Comparison of ENCODE assay signal across 10 cellular contexts in the genomic region with DNA sequence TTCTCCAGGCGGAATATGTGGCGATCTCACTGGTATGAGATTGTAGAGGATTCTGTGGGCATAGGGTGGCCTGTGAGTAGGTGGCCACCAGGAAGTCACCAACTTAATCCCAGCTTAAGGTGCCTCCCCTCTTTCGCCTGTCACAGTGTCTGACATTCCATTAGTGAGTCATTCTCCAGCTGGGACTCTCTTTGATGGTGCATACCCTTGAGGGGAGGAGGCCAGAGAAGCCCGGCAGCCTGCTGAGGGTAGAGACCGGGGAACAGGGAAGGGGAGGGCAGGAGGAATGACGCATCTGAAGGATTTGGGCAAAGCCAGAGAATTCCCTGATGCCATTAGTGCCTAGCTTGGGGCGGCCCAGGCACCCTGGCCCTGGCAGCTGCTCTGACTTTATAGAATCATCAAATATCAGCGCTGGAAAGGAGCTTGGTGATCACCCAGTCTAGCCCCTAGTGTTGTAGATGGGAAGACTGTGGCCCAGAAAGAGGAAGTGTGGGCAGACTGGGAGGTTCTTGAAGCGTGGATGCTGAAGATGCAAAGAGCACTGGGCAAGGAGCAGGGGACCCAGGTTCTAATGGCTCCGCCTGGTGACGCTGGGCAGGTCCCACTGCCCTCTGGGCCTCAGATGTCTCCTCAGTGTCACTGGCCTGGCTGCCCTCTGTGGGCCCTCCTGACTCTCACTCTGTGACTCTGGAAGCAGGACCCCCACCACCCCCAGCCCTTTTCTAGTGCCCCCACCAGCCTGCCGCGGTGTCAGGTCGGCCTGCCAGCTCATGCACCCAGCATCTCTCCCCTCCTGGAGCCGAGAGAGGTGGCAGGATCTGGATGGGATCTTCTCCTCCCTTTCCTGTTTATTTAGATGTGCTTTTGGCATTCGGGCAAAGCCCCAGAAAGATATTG. TPM values are rescaled to one million over a fixed set of nuclear protein-coding genes. Genes with fewer than 3 reads are reported as not detected.
DNase-seq lines count a peak whose midpoint lies in the region; ATAC-seq and TF ChIP-seq lines count a peak whose summit lies in the region.
"Had no signal": no experiment of that assay in that cellular context is flagged by ENCODE, and none has a peak within 500 bp of the region (broad histone marks: within the 10 kb centered on the region; RNA-seq: fewer than 3 reads in every experiment).

No MANE protein-coding gene starts in this region.

- no peak overlapping the region for H2AFZ ChIP-seq in neural progenitor cell (replicated peaks)

- no peak overlapping the region for H3K4me3 ChIP-seq in neural progenitor cell

- H3K9me3 Mint-ChIP-seq in neural progenitor cell = no peaks in the 10 kb centered on the region
- H3K9me3 Mint-ChIP-seq in effector memory CD8-positive, alpha-beta T cell = no peaks in the 10 kb centered on the region

- in situ Hi-C loops in Caki2 (cut with HindIII; ENCODE audit: low pct_unique_long_range_greater_than_20kb, low sequenced_read_pairs) = loop anchor here (10.0 kb wide), 1 partner anchor 302 kb away; no protein-coding TSS in a partner anchor

- DNase-seq in Caki2 (ENCODE audit: low read depth) (peak; percentile 73), RKO (ENCODE audit: low spot score) (peak; percentile 39), neural progenitor cell (ENCODE audit: low spot score) (peak; percentile 79), hippocampal formation (lab: John Stamatoyannopoulos, UW) (no peak), putamen (ENCODE audit: low spot score) (no peak), DMS79 (lab: John Stamatoyannopoulos, UW) (no peak)
- DNase-seq in effector memory CD8-positive, alpha-beta T cell = no peak
- DNase-seq: activated CD4-positive, alpha-beta T cell treated with anti-CD3 and anti-CD28 coated beads for 36 hours; NCI-H187 treated with DMSO at 0.1 percent for 48 hours had no signal

- H3K4me2 ChIP-seq in neural progenitor cell = no peak overlapping the region

- H3K9me3 ChIP-seq in neural progenitor cell (ENCODE audit: low read depth) = no peaks in the 10 kb centered on the region

- peaks cover 2% of the 10 kb centered on the region for H3K27me3 Mint-ChIP-seq in neural progenitor cell (ENCODE audit: insufficient read depth, low read depth)
- peaks cover 11 to 15% of the 10 kb centered on the region in 2 donors for H3K27me3 Mint-ChIP-seq in effector memory CD8-positive, alpha-beta T cell

- peaks cover 5% of the 10 kb centered on the region for H3K79me2 ChIP-seq in neural progenitor cell (ENCODE audit: low read depth)

- H3K4me3 Mint-ChIP-seq in neural progenitor cell = no peak overlapping the region
- no peak overlapping the region for H3K4me3 Mint-ChIP-seq in effector memory CD8-positive, alpha-beta T cell
- H3K4me3 Mint-ChIP-seq: activated CD4-positive, alpha-beta T cell treated with anti-CD3 and anti-CD28 coated beads for 36 hours had no signal

- no peaks in the 10 kb centered on the region for H3K27me3 ChIP-seq in neural progenitor cell

- H3K36me3 ChIP-seq in neural progenitor cell = no peaks in the 10 kb centered on the region

- no peak overlapping the region for H3K27ac ChIP-seq in neural progenitor cell

- peak overlapping the region; percentile 26 for H3K27ac Mint-ChIP-seq in neural progenitor cell
- H3K27ac Mint-ChIP-seq in effector memory CD8-positive, alpha-beta T cell = no peak overlapping the region
- H3K27ac Mint-ChIP-seq: activated CD4-positive, alpha-beta T cell treated with anti-CD3 and anti-CD28 coated beads for 36 hours had no signal

- H3K4me1 ChIP-seq in neural progenitor cell = peaks cover 17% of the 10 kb centered on the region

- H3F3A ChIP-seq in neural progenitor cell (ENCODE audit: low read depth) = peaks cover 33% of the 10 kb centered on the region

- H3K9ac ChIP-seq in neural progenitor cell = no peak overlapping the region

- H4K20me1 ChIP-seq in neural progenitor cell (ENCODE audit: low read depth) = peaks cover 99% of the 10 kb centered on the region

- H3K4me1 Mint-ChIP-seq in neural progenitor cell = peaks cover 48% of the 10 kb centered on the region
- H3K4me1 Mint-ChIP-seq in effector memory CD8-positive, alpha-beta T cell (ENCODE audit: low read depth in 2 of 2) = peaks cover 6 to 11% of the 10 kb centered on the region in 2 donors
- H3K4me1 Mint-ChIP-seq: activated CD4-positive, alpha-beta T cell treated with anti-CD3 and anti-CD28 coated beads for 36 hours had no signal

- ATAC-seq in esophagus mucosa = peak; percentile 46
- no peak for ATAC-seq in effector memory CD8-positive, alpha-beta T cell (replicated peaks)
- ATAC-seq: activated CD4-positive, alpha-beta T cell treated with anti-CD3 and anti-CD28 coated beads for 36 hours had no signal

- peaks cover 2% of the 10 kb centered on the region for H3K36me3 Mint-ChIP-seq in neural progenitor cell
- H3K36me3 Mint-ChIP-seq in effector memory CD8-positive, alpha-beta T cell (ENCODE audit: insufficient read depth) = peaks cover 3% of the 10 kb centered on the region

- no peak for TF ChIP-seq CTCF in neural progenitor cell (IDR thresholded peaks at IDR 0.05)

RNA-seq across cellular contexts. Expression of gene DAB2IP, which starts 41.4 kb away (rescaled TPM):
- total RNA-seq in Caki2 (2014; rRNA removed; shearing (Covaris generic); ENCODE audit: low replicate concordance) = 0.84 and 1.8 TPM in 2 replicates
- total RNA-seq in esophagus mucosa (46.0 TPM), neural progenitor cell (ENCODE audit: low replicate concordance) (24.3 and 41.7 TPM in 2 replicates)

Comparison
In these comparisons a context has a peak if more than half of its experiments do, and no peak if none do; other contexts are left out.
1. DNase-seq: peak in Caki2 (single experiment), RKO (single experiment) and neural progenitor cell (single experiment); none in hippocampal formation (0 of 2), putamen (single experiment), DMS79 (single experiment) and effector memory CD8-positive, alpha-beta T cell (0 of 3).